Comparison of ENCODE assay signal across 18 cellular contexts in the genomic region with DNA sequence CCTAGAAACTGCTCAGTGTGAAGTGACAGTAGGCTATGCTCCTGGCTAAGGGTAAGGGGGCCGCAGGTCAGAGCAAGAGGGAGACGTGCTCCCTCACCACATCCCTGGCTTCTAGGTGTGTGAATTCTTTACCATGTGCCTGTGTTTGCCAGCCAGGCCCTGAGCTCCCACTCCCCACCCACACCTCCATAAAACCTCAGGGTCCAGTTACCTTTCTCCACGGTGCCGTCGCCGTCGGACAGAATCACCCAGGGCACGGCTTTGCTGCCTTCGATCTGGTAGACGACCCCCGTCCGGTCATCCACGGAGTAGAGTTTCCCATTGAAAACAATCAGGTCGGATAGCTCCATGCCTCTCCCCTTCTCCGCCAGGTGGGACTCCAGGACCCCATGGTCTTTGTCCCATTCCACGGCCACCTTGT. TPM values are rescaled to one million over a fixed set of nuclear protein-coding genes. Genes with fewer than 3 reads are reported as not detected.
DNase-seq lines count a peak whose midpoint lies in the region; ATAC-seq and TF ChIP-seq lines count a peak whose summit lies in the region.
"Had no signal": no experiment of that assay in that cellular context is flagged by ENCODE, and none has a peak within 500 bp of the region (broad histone marks: within the 10 kb centered on the region; RNA-seq: fewer than 3 reads in every experiment).

No MANE protein-coding gene starts in this region.

- H3K9me3 ChIP-seq in esophagus squamous epithelium = no peaks in the 10 kb centered on the region
- H3K9me3 ChIP-seq: HAP-1, ovary, vagina had no signal

- H3K4me1 Mint-ChIP-seq in activated T-helper 17 cell treated with anti-CD3 and anti-CD28 coated beads, Interleukin-2, amount 50 U/mL, for 72 hours = peaks cover 4% of the 10 kb centered on the region

- H3K4me3 Mint-ChIP-seq in activated T-helper 17 cell treated with anti-CD3 and anti-CD28 coated beads, Interleukin-2, amount 50 U/mL, for 72 hours = no peak overlapping the region
- H3K4me3 Mint-ChIP-seq: activated naive CD8-positive, alpha-beta T cell treated with anti-CD3 and anti-CD28 coated beads for 36 hours; activated T-cell treated with anti-CD3 and anti-CD28 coated beads, Interleukin-2, amount 50 U/mL, for 4 hours; CD8-positive, alpha-beta memory T cell had no signal

- peaks cover 97% of the 10 kb centered on the region for H3K36me3 Mint-ChIP-seq in activated T-helper 17 cell treated with anti-CD3 and anti-CD28 coated beads, Interleukin-2, amount 50 U/mL, for 72 hours (ENCODE audit: low read depth)

- H3K4me3 ChIP-seq in LNCaP clone FGC (ENCODE audit: low read depth, low read length) (peak overlapping the region; percentile 41; the same call in 1 of the 2 replicates), esophagus squamous epithelium (no peak overlapping the region)
- H3K4me3 ChIP-seq: HAP-1, ovary, vagina had no signal

- TF ChIP-seq CTCF in 22Rv1 (IDR thresholded peaks at IDR 0.05) (no peak), LNCaP clone FGC (IDR thresholded peaks at IDR 0.05; ENCODE audit: control insufficient read depth, extremely low read depth, insufficient read depth) (no peak), esophagus squamous epithelium (IDR thresholded peaks at IDR 0.05) (no peak)

- H3K27me3 Mint-ChIP-seq in activated T-helper 17 cell treated with anti-CD3 and anti-CD28 coated beads, Interleukin-2, amount 50 U/mL, for 72 hours = no peaks in the 10 kb centered on the region
- H3K27me3 Mint-ChIP-seq: activated naive CD8-positive, alpha-beta T cell treated with anti-CD3 and anti-CD28 coated beads for 36 hours; CD8-positive, alpha-beta memory T cell had no signal

- TF ChIP-seq POLR2A in esophagus squamous epithelium (IDR thresholded peaks at IDR 0.05) = no peak

- intact Hi-C loops in esophagus squamous epithelium (cut with DNase I) (no loop called here), posterior vena cava (cut with DNase I) (no loop called here)

- no peak for DNase-seq in LNCaP clone FGC (ENCODE audit: low read depth)
- no peak for DNase-seq in esophagus squamous epithelium (lab: John Stamatoyannopoulos, UW)
- DNase-seq in posterior vena cava (ENCODE audit: low spot score) = peak; percentile 64
- no peak for DNase-seq in Kasumi-1 (lab: John Stamatoyannopoulos, UW)
- DNase-seq: activated CD4-positive, alpha-beta T cell treated with anti-CD3 and anti-CD28 coated beads, Interleukin-2, amount 50 U/mL, for 1 hour; activated naive CD8-positive, alpha-beta T cell treated with anti-CD3 and anti-CD28 coated beads for 36 hours; activated T-cell treated with anti-CD3 and anti-CD28 coated beads, Interleukin-2, amount 50 U/mL, for 4 hours; CD8-positive, alpha-beta memory T cell; left cardiac atrium; stimulated activated CD4-positive, alpha-beta T cell treated with anti-CD3 and anti-CD28 coated beads, Interleukin-15, amount 100 ng/mL, for 24 hours; stimulated activated naive CD4-positive, alpha-beta T cell treated with Interleukin-2 at 50 U/mL for 16 hours had no signal

- H3K4me1 ChIP-seq in esophagus squamous epithelium = peaks cover 14 to 49% (median 29%) of the 10 kb centered on the region in 3 donors
- H3K4me1 ChIP-seq: HAP-1 had no signal

- H3K27me3 ChIP-seq in esophagus squamous epithelium = no peaks in the 10 kb centered on the region
- H3K27me3 ChIP-seq: ovary, vagina had no signal

- WGBS in esophagus squamous epithelium, 2 donors = 87 to 90% methylated on average over 10 to 16 of the region's 16 CpGs

- H3K27ac Mint-ChIP-seq in activated T-helper 17 cell treated with anti-CD3 and anti-CD28 coated beads, Interleukin-2, amount 50 U/mL, for 72 hours = no peak overlapping the region
- H3K27ac Mint-ChIP-seq: activated naive CD8-positive, alpha-beta T cell treated with anti-CD3 and anti-CD28 coated beads for 36 hours had no signal

- no peaks in the 10 kb centered on the region for H3K9me3 Mint-ChIP-seq in activated T-helper 17 cell treated with anti-CD3 and anti-CD28 coated beads, Interleukin-2, amount 50 U/mL, for 72 hours
- H3K9me3 Mint-ChIP-seq: activated naive CD8-positive, alpha-beta T cell treated with anti-CD3 and anti-CD28 coated beads for 36 hours; activated T-cell treated with anti-CD3 and anti-CD28 coated beads, Interleukin-2, amount 50 U/mL, for 4 hours; CD8-positive, alpha-beta memory T cell had no signal

- ATAC-seq in activated T-helper 17 cell treated with anti-CD3 and anti-CD28 coated beads, Interleukin-2, amount 50 U/mL, for 72 hours (replicated peaks) = no peak
- ATAC-seq in HG02970 (IDR thresholded peaks at IDR 0.05; ENCODE audit: low FRiP score, unreplicated experiment) = no peak
- no peak for ATAC-seq in HG02852 (IDR thresholded peaks at IDR 0.05; ENCODE audit: unreplicated experiment)
- ATAC-seq: activated T-cell treated with anti-CD3 and anti-CD28 coated beads, Interleukin-2, amount 50 U/mL, for 4 hours; left cardiac atrium had no signal

- peak overlapping the region; percentile 61 for H3K27ac ChIP-seq in 22Rv1
- H3K27ac ChIP-seq in esophagus squamous epithelium = peak overlapping the region; percentile 11 to 76 (median 46)
- H3K27ac ChIP-seq: ovary, vagina had no signal

- peaks cover 25 to 99% (median 26%) of the 10 kb centered on the region in 3 donors for H3K36me3 ChIP-seq in esophagus squamous epithelium
- H3K36me3 ChIP-seq: ovary had no signal

RNA-seq across cellular contexts. Expression of gene CANT1, which starts 12.8 kb away (rescaled TPM):
- total RNA-seq in esophagus squamous epithelium (10 to 100 TPM; 36.2 to 58.8 (median 38.3) TPM), posterior vena cava (10 to 100 TPM; 29.5 to 34.7 TPM)
- total RNA-seq in activated T-helper 17 cell treated with anti-CD3 and anti-CD28 coated beads, Interleukin-2, amount 50 U/mL, for 72 hours = 10 to 100 TPM; 67.8 to 73.8 TPM

RNA-seq across cellular contexts. Expression of gene LGALS3BP, which starts 17.1 kb away (rescaled TPM):
- total RNA-seq in esophagus squamous epithelium (100 to 1,000 TPM; 172 to 414 (median 262) TPM), posterior vena cava (100 to 1,000 TPM; 103 to 163 TPM)
- total RNA-seq in activated T-helper 17 cell treated with anti-CD3 and anti-CD28 coated beads, Interleukin-2, amount 50 U/mL, for 72 hours = 10 to 100 TPM; 44.8 to 48.2 TPM

RNA-seq across cellular contexts. Expression of gene C1QTNF1, which starts 27.2 kb away (rescaled TPM):
- total RNA-seq in esophagus squamous epithelium (10 to 100 TPM in 2 of 4 donors, 1 to 10 TPM in 2; 2.7 to 20.4 (median 6.8) TPM), posterior vena cava (100 to 1,000 TPM; 172 to 261 TPM)
- not detected for total RNA-seq in activated T-helper 17 cell treated with anti-CD3 and anti-CD28 coated beads, Interleukin-2, amount 50 U/mL, for 72 hours

Comparison
In these comparisons a context has a peak if more than half of its experiments do, and no peak if none do; other contexts are left out.
1. RNA of gene C1QTNF1, which starts 27.2 kb away (total RNA-seq): 172 to 261 TPM in posterior vena cava; 2.7 to 20.4 TPM in esophagus squamous epithelium and not detected in activated T-helper 17 cell treated with anti-CD3 and anti-CD28 coated beads, Interleukin-2, amount 50 U/mL, for 72 hours; every median in the first group is over 4 times any median in the second.